In genomic region chr6:87155272-87155919, GRCh38 we compare ENCODE assay signal across 1 cellular context.
A peak's percentile ranks its signal among the peaks of the same experiment; 100 is the strongest.
TF ChIP-seq lines count a peak whose summit lies in the region.

Gene ZNF292 (plus strand): TSS chr6:87155565. CDS start chr6:87155592, 27 bp downstream.

TF ChIP-seq in GM12878, 131 proteins besides CTCF, POLR2A, EP300 and RAD21 (continued from another document):
- TF ChIP-seq SUPT20H (IDR thresholded peaks at IDR 0.05; ENCODE audit: borderline replicate concordance, control insufficient read depth, low read depth, low read length) (no peak), EED (IDR thresholded peaks at IDR 0.05; ENCODE audit: low read depth) (0 out of 2 replicates have a peak, but pooled peaks have one; percentile 8), TBL1XR1 (IDR thresholded peaks at IDR 0.05; ENCODE audit: low read depth, low read length) (peak; percentile 74; the same call in 1 of the 2 replicates), YBX1 (IDR thresholded peaks at IDR 0.05) (no peak), MTA3 (IDR thresholded peaks at IDR 0.05; ENCODE audit: borderline replicate concordance, low read length) (no peak; the same call in 1 of the 2 replicates), MEF2B (IDR thresholded peaks at IDR 0.05; ENCODE audit: partially characterized antibody, poor library complexity, severe bottlenecking) (peak; percentile 91), REST (IDR thresholded peaks at IDR 0.05; ENCODE audit: low read depth, low read length) (no peak), NKRF (conservative IDR thresholded peaks at IDR 0.05) (peak; percentile 80), USF2 (IDR thresholded peaks at IDR 0.05; ENCODE audit: borderline replicate concordance, low read depth, low read length) (peak; percentile 96), MXI1 (IDR thresholded peaks at IDR 0.05; ENCODE audit: low read depth, low read length) (no peak; the same call in 1 of the 2 replicates), RAD51 (IDR thresholded peaks at IDR 0.05) (peak; percentile 100), FOXK2 (IDR thresholded peaks at IDR 0.05) (no peak), BHLHE40 (IDR thresholded peaks at IDR 0.05; ENCODE audit: borderline replicate concordance in 1 of 2, low read depth in 2 of 2, low read length in 1 of 2) (peak; percentile 99 to 100), KLF5 (IDR thresholded peaks at IDR 0.05; ENCODE audit: partially characterized antibody) (no peak), MYB (IDR thresholded peaks at IDR 0.05; ENCODE audit: borderline replicate concordance, low read depth, low read length) (0 out of 2 replicates have a peak, but pooled peaks have one; percentile 57), SMARCA5 (IDR thresholded peaks at IDR 0.05) (peak; percentile 49; the same call in 1 of the 2 replicates), PBX3 (IDR thresholded peaks at IDR 0.05; ENCODE audit: insufficient replicate concordance, low read depth, low read length) (no peak), SMAD1 (IDR thresholded peaks at IDR 0.05; ENCODE audit: low read depth, partially characterized antibody) (no peak), SKIL (IDR thresholded peaks at IDR 0.05; ENCODE audit: low read depth, poor library complexity, severe bottlenecking) (peak; percentile 2), BCL3 (IDR thresholded peaks at IDR 0.05; ENCODE audit: borderline replicate concordance, insufficient read depth, low read depth, low read length, poor library complexity, severe bottlenecking) (peak; percentile 29), ZBTB4 (CRISPR knock-in tag; IDR thresholded peaks at IDR 0.05) (peak; percentile 96), WRNIP1 (IDR thresholded peaks at IDR 0.05; ENCODE audit: borderline replicate concordance, low read depth, low read length) (no peak), MTA2 (IDR thresholded peaks at IDR 0.05; ENCODE audit: low read depth) (peak; percentile 53), ZNF207 (IDR thresholded peaks at IDR 0.05; ENCODE audit: borderline replicate concordance) (no peak), ZBTB33 (IDR thresholded peaks at IDR 0.05) (no peak), PAX5 (IDR thresholded peaks at IDR 0.05; ENCODE audit: borderline replicate concordance, low read depth, low read length) (peak; percentile 18; the same call in 1 of the 2 replicates)
- TF ChIP-seq, protein P1, sequence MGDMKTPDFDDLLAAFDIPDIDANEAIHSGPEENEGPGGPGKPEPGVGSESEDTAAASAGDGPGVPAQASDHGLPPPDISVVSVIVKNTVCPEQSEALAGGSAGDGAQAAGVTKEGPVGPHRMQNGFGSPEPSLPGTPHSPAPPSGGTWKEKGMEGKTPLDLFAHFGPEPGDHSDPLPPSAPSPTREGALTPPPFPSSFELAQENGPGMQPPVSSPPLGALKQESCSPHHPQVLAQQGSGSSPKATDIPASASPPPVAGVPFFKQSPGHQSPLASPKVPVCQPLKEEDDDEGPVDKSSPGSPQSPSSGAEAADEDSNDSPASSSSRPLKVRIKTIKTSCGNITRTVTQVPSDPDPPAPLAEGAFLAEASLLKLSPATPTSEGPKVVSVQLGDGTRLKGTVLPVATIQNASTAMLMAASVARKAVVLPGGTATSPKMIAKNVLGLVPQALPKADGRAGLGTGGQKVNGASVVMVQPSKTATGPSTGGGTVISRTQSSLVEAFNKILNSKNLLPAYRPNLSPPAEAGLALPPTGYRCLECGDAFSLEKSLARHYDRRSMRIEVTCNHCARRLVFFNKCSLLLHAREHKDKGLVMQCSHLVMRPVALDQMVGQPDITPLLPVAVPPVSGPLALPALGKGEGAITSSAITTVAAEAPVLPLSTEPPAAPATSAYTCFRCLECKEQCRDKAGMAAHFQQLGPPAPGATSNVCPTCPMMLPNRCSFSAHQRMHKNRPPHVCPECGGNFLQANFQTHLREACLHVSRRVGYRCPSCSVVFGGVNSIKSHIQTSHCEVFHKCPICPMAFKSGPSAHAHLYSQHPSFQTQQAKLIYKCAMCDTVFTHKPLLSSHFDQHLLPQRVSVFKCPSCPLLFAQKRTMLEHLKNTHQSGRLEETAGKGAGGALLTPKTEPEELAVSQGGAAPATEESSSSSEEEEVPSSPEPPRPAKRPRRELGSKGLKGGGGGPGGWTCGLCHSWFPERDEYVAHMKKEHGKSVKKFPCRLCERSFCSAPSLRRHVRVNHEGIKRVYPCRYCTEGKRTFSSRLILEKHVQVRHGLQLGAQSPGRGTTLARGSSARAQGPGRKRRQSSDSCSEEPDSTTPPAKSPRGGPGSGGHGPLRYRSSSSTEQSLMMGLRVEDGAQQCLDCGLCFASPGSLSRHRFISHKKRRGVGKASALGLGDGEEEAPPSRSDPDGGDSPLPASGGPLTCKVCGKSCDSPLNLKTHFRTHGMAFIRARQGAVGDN (IDR thresholded peaks at IDR 0.05), result peak; percentile 81
